1 cellular context compared by ENCODE assay signal in the genomic region with DNA sequence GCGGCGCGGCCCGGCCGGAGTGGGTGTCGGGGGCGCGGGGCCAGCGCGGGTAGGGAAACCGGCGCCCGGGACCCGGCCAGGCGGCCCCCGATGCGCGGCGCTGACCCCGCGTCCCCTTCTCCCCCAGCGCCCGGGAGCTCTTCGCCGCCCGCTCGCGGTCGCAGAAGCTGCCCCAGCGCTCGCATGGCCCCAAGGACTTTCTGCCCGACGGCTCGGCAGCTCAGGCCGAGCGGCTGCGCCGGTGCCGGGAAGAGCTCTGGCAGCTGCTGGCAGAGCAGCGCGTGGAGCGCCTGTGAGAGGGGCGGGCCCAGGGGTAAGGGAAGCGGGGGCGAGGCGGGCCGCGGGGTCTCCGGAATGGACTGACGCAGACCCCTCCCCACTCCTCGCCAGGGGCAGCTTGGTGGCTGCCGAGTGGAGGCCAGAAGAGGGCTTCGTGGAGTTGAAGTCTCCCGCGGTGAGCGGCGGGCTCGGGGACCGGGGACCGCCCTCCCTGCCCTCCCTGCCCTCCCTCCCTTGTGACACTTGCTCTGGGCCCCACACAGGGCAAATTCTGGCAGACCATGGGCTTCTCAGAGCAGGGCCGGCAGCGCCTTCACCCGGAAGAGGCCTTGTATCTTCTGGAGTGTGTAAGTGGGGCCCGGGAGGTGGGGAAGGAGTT.
TF ChIP-seq lines count a peak whose summit lies in the region.

No MANE protein-coding gene starts in this region.

TF ChIP-seq in endothelial cell of umbilical vein, 7 proteins besides CTCF, POLR2A, EP300 and RAD21 (continued from another document):
- TF ChIP-seq, protein P1, sequence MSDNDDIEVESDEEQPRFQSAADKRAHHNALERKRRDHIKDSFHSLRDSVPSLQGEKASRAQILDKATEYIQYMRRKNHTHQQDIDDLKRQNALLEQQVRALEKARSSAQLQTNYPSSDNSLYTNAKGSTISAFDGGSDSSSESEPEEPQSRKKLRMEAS (IDR thresholded peaks at IDR 0.05; ENCODE audit: insufficient read depth, insufficient read length), result no peak
- TF ChIP-seq POLR2AphosphoS5 (IDR thresholded peaks at IDR 0.05; ENCODE audit: insufficient read depth, low read depth, low read length) (no peak), GATA2 (IDR thresholded peaks at IDR 0.05; ENCODE audit: insufficient read depth, insufficient read length, low read depth, low read length) (no peak), EZH2 (IDR thresholded peaks at IDR 0.05; ENCODE audit: borderline replicate concordance, low read depth, low read length, severe bottlenecking) (no peak), FOS (IDR thresholded peaks at IDR 0.05; ENCODE audit: borderline replicate concordance, insufficient read depth, low read length) (no peak), JUN (IDR thresholded peaks at IDR 0.05; ENCODE audit: borderline replicate concordance, insufficient read depth, insufficient read length, low read depth) (no peak)
TF ChIP-seq in endothelial cell of umbilical vein: peak in this region for 0.
